In genomic region chr6:143262859-143263258, GRCh38 we compare ENCODE assay signal across 23 cellular contexts.
A peak's percentile ranks its signal among the peaks of the same experiment; 100 is the strongest.
DNase-seq lines count a peak whose midpoint lies in the region; ATAC-seq lines count a peak whose summit lies in the region.
"Had no signal": no experiment of that assay in that cellular context is flagged by ENCODE, and none has a peak within 500 bp of the region (broad histone marks: within the 10 kb centered on the region; RNA-seq: fewer than 3 reads in every experiment).

No MANE protein-coding gene starts in this region.

- DNase-seq in NCI-H2081 (lab: John Stamatoyannopoulos, UW): no peak
- DNase-seq in NCI-H1694 (lab: John Stamatoyannopoulos, UW): no peak
- DNase-seq in DMS153 treated with DMSO at 0.1 percent for 48 hours (lab: John Stamatoyannopoulos, UW; ENCODE audit: unreplicated experiment): no peak
- DNase-seq: activated CD4-positive, alpha-beta T cell treated with anti-CD3 and anti-CD28 coated beads, Interleukin-2, amount 10 ng/mL, durations not matched to agents 24 days and 14 days; activated CD8-positive, alpha-beta memory T cell treated with anti-CD3 and anti-CD28 coated beads, Interleukin-2, amount 10 ng/mL, durations not matched to agents 7 days and 5 days; activated naive CD8-positive, alpha-beta T cell treated with anti-CD3 and anti-CD28 coated beads for 36 hours; cerebellar nuclear complex; head of caudate nucleus; KBM-7; left colon; MM.1S; naive B cell; NCI-H1436; NCI-H510A treated with DMSO at 0.1 percent for 48 hours; nucleus accumbens; stimulated activated CD4-positive, alpha-beta T cell treated with anti-CD3 and anti-CD28 coated beads, Interleukin-1b, Interleukin-23, amount 100 ng/mL, for 48 hours; T-helper 2 cell had no signal

- peaks cover 5% of the 10 kb centered on the region for H3K36me3 Mint-ChIP-seq in stimulated activated memory B cell treated with anti-CD40 and anti-IgM and Interleukin-4, amounts not matched to agents 10 μg/mL and 1 μg/mL and 100 μg/mL, for 72 hours
- H3K36me3 Mint-ChIP-seq: activated CD8-positive, alpha-beta memory T cell treated with anti-CD3 and anti-CD28 coated beads, Interleukin-2, amount 10 ng/mL, durations not matched to agents 7 days and 5 days; naive B cell; stimulated activated effector memory CD8-positive, alpha-beta T cell treated with anti-CD3 and anti-CD28 coated beads, Interleukin-12 subunit alpha, Interleukin-12 subunit beta, amount 100 ng/mL, for 72 hours had no signal

- ATAC-seq in GM18868 (IDR thresholded peaks at IDR 0.05; ENCODE audit: unreplicated experiment) (peak; percentile 75), GM21786 (IDR thresholded peaks at IDR 0.05; ENCODE audit: unreplicated experiment) (peak; percentile 87), HG03060 (IDR thresholded peaks at IDR 0.05; ENCODE audit: low read depth, unreplicated experiment) (peak; percentile 73)
- ATAC-seq in stimulated activated memory B cell treated with anti-CD40 and anti-IgM and Interleukin-4, amounts not matched to agents 10 μg/mL and 1 μg/mL and 100 μg/mL, for 72 hours: peak; percentile 48
- ATAC-seq: activated CD8-positive, alpha-beta memory T cell treated with anti-CD3 and anti-CD28 coated beads, Interleukin-2, amount 10 ng/mL, durations not matched to agents 7 days and 5 days; GM23338; left colon; stimulated activated effector memory CD8-positive, alpha-beta T cell treated with anti-CD3 and anti-CD28 coated beads, Interleukin-12 subunit alpha, Interleukin-12 subunit beta, amount 100 ng/mL, for 72 hours had no signal

- peaks cover 6% of the 10 kb centered on the region for H3K4me1 Mint-ChIP-seq in stimulated activated memory B cell treated with anti-CD40 and anti-IgM and Interleukin-4, amounts not matched to agents 10 μg/mL and 1 μg/mL and 100 μg/mL, for 72 hours
- H3K4me1 Mint-ChIP-seq: activated CD4-positive, alpha-beta T cell treated with anti-CD3 and anti-CD28 coated beads, Interleukin-2, amount 10 ng/mL, durations not matched to agents 24 days and 14 days; activated CD8-positive, alpha-beta memory T cell treated with anti-CD3 and anti-CD28 coated beads, Interleukin-2, amount 10 ng/mL, durations not matched to agents 7 days and 5 days; activated naive CD8-positive, alpha-beta T cell treated with anti-CD3 and anti-CD28 coated beads for 36 hours; naive B cell; stimulated activated effector memory CD8-positive, alpha-beta T cell treated with anti-CD3 and anti-CD28 coated beads, Interleukin-12 subunit alpha, Interleukin-12 subunit beta, amount 100 ng/mL, for 72 hours had no signal

- no peak overlapping the region for H3K27ac Mint-ChIP-seq in stimulated activated memory B cell treated with anti-CD40 and anti-IgM and Interleukin-4, amounts not matched to agents 10 μg/mL and 1 μg/mL and 100 μg/mL, for 72 hours
- H3K27ac Mint-ChIP-seq: activated CD4-positive, alpha-beta T cell treated with anti-CD3 and anti-CD28 coated beads, Interleukin-2, amount 10 ng/mL, durations not matched to agents 24 days and 14 days; activated CD8-positive, alpha-beta memory T cell treated with anti-CD3 and anti-CD28 coated beads, Interleukin-2, amount 10 ng/mL, durations not matched to agents 7 days and 5 days; activated naive CD8-positive, alpha-beta T cell treated with anti-CD3 and anti-CD28 coated beads for 36 hours; GM23338; naive B cell; stimulated activated effector memory CD8-positive, alpha-beta T cell treated with anti-CD3 and anti-CD28 coated beads, Interleukin-12 subunit alpha, Interleukin-12 subunit beta, amount 100 ng/mL, for 72 hours had no signal

- peaks cover 7% of the 10 kb centered on the region for H3K9me3 Mint-ChIP-seq in stimulated activated memory B cell treated with anti-CD40 and anti-IgM and Interleukin-4, amounts not matched to agents 10 μg/mL and 1 μg/mL and 100 μg/mL, for 72 hours
- H3K9me3 Mint-ChIP-seq: activated CD4-positive, alpha-beta T cell treated with anti-CD3 and anti-CD28 coated beads, Interleukin-2, amount 10 ng/mL, durations not matched to agents 24 days and 14 days had no signal

- no peaks in the 10 kb centered on the region for H3K27me3 Mint-ChIP-seq in stimulated activated memory B cell treated with anti-CD40 and anti-IgM and Interleukin-4, amounts not matched to agents 10 μg/mL and 1 μg/mL and 100 μg/mL, for 72 hours
- H3K27me3 Mint-ChIP-seq: activated CD4-positive, alpha-beta T cell treated with anti-CD3 and anti-CD28 coated beads, Interleukin-2, amount 10 ng/mL, durations not matched to agents 24 days and 14 days; activated naive CD8-positive, alpha-beta T cell treated with anti-CD3 and anti-CD28 coated beads for 36 hours; naive B cell had no signal

- H3K4me3 Mint-ChIP-seq in stimulated activated memory B cell treated with anti-CD40 and anti-IgM and Interleukin-4, amounts not matched to agents 10 μg/mL and 1 μg/mL and 100 μg/mL, for 72 hours: no peak overlapping the region
- H3K4me3 Mint-ChIP-seq: activated CD4-positive, alpha-beta T cell treated with anti-CD3 and anti-CD28 coated beads, Interleukin-2, amount 10 ng/mL, durations not matched to agents 24 days and 14 days; activated CD8-positive, alpha-beta memory T cell treated with anti-CD3 and anti-CD28 coated beads, Interleukin-2, amount 10 ng/mL, durations not matched to agents 7 days and 5 days; activated naive CD8-positive, alpha-beta T cell treated with anti-CD3 and anti-CD28 coated beads for 36 hours; GM23338; naive B cell; stimulated activated effector memory CD8-positive, alpha-beta T cell treated with anti-CD3 and anti-CD28 coated beads, Interleukin-12 subunit alpha, Interleukin-12 subunit beta, amount 100 ng/mL, for 72 hours had no signal
